ENCODE assay signal across 1 cellular context in the genomic region with DNA sequence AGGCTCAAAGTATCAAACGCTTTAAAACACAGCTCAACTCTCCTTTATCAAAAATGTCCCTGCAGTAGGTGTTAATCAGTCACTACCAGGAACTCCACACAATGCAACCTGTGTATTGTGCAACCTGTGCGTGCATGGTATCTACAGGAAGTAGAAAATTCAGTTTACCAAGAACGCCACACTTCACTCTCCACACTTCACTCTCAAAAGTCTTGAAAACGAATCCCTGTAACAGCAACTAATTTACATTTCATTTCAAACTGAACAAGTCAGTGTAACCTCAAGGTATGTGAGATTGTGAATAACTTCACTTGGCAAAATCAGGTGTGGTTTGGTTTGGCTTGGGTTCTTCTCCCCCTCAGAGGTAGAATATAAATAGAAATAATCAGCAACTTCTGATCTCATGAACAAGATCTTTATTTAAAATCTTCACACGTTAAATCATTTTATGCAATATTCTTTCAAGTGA.
TF ChIP-seq lines count a peak whose summit lies in the region.

No MANE protein-coding gene starts in this region.

TF ChIP-seq in K562, 482 proteins besides CTCF, POLR2A, EP300 and RAD21 (continued from another document and continues in another):
- TF ChIP-seq, protein P1, sequence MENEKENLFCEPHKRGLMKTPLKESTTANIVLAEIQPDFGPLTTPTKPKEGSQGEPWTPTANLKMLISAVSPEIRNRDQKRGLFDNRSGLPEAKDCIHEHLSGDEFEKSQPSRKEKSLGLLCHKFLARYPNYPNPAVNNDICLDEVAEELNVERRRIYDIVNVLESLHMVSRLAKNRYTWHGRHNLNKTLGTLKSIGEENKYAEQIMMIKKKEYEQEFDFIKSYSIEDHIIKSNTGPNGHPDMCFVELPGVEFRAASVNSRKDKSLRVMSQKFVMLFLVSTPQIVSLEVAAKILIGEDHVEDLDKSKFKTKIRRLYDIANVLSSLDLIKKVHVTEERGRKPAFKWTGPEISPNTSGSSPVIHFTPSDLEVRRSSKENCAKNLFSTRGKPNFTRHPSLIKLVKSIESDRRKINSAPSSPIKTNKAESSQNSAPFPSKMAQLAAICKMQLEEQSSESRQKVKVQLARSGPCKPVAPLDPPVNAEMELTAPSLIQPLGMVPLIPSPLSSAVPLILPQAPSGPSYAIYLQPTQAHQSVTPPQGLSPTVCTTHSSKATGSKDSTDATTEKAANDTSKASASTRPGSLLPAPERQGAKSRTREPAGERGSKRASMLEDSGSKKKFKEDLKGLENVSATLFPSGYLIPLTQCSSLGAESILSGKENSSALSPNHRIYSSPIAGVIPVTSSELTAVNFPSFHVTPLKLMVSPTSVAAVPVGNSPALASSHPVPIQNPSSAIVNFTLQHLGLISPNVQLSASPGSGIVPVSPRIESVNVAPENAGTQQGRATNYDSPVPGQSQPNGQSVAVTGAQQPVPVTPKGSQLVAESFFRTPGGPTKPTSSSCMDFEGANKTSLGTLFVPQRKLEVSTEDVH (IDR thresholded peaks at IDR 0.05; ENCODE audit: low read depth, partially characterized antibody) = no peak
- TF ChIP-seq LARP7 (IDR thresholded peaks at IDR 0.05) (no peak), CEBPB (tag; IDR thresholded peaks at IDR 0.05) (peak; percentile 98), BDP1 (IDR thresholded peaks at IDR 0.05; ENCODE audit: insufficient read depth, insufficient read length) (no peak), PTTG1 (tag; IDR thresholded peaks at IDR 0.05; ENCODE audit: low read depth) (no peak), CREB1 (IDR thresholded peaks at IDR 0.05) (no peak), CREB1 (CRISPR knock-in tag; IDR thresholded peaks at IDR 0.05) (no peak), CBFA2T2 (conservative IDR thresholded peaks at IDR 0.05) (peak; percentile 33; the same call in 1 of the 2 replicates), MCM2 (IDR thresholded peaks at IDR 0.05; ENCODE audit: low read depth) (no peak), ZNF785 (CRISPR knock-in tag; IDR thresholded peaks at IDR 0.05) (no peak), HEY1 (CRISPR knock-in tag; IDR thresholded peaks at IDR 0.05; ENCODE audit: borderline replicate concordance) (no peak), HNRNPK (IDR thresholded peaks at IDR 0.05; ENCODE audit: low read depth, low read length, poor library complexity, severe bottlenecking) (no peak), ZNF436 (CRISPR knock-in tag; IDR thresholded peaks at IDR 0.05) (no peak), CEBPG (CRISPR knock-in tag; IDR thresholded peaks at IDR 0.05) (peak; percentile 27; the same call in 1 of the 2 replicates), CEBPG (tag; conservative IDR thresholded peaks at IDR 0.05 in 1 of 2, IDR thresholded peaks at IDR 0.05 in 1 of 2) (peak; percentile 44 to 84), ZNF165 (CRISPR knock-in tag; IDR thresholded peaks at IDR 0.05; ENCODE audit: borderline replicate concordance) (no peak), TCF3 (CRISPR knock-in tag; IDR thresholded peaks at IDR 0.05) (peak; percentile 25; the same call in 1 of the 2 replicates), BRD9 (IDR thresholded peaks at IDR 0.05; ENCODE audit: low read depth, partially characterized antibody) (no peak), CHD1 (IDR thresholded peaks at IDR 0.05; ENCODE audit: low read length) (no peak), ZNF263 (CRISPR knock-in tag; IDR thresholded peaks at IDR 0.05; ENCODE audit: borderline replicate concordance) (no peak), RB1 (IDR thresholded peaks at IDR 0.05; ENCODE audit: low read depth) (no peak), MAFG (tag; conservative IDR thresholded peaks at IDR 0.05) (no peak)
- TF ChIP-seq, protein P2, sequence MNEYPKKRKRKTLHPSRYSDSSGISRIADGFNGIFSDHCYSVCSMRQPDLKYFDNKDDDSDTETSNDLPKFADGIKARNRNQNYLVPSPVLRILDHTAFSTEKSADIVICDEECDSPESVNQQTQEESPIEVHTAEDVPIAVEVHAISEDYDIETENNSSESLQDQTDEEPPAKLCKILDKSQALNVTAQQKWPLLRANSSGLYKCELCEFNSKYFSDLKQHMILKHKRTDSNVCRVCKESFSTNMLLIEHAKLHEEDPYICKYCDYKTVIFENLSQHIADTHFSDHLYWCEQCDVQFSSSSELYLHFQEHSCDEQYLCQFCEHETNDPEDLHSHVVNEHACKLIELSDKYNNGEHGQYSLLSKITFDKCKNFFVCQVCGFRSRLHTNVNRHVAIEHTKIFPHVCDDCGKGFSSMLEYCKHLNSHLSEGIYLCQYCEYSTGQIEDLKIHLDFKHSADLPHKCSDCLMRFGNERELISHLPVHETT (CRISPR knock-in tag; conservative IDR thresholded peaks at IDR 0.05 in 1 of 2, IDR thresholded peaks at IDR 0.05 in 1 of 2) = no peak
- TF ChIP-seq, protein P3, sequence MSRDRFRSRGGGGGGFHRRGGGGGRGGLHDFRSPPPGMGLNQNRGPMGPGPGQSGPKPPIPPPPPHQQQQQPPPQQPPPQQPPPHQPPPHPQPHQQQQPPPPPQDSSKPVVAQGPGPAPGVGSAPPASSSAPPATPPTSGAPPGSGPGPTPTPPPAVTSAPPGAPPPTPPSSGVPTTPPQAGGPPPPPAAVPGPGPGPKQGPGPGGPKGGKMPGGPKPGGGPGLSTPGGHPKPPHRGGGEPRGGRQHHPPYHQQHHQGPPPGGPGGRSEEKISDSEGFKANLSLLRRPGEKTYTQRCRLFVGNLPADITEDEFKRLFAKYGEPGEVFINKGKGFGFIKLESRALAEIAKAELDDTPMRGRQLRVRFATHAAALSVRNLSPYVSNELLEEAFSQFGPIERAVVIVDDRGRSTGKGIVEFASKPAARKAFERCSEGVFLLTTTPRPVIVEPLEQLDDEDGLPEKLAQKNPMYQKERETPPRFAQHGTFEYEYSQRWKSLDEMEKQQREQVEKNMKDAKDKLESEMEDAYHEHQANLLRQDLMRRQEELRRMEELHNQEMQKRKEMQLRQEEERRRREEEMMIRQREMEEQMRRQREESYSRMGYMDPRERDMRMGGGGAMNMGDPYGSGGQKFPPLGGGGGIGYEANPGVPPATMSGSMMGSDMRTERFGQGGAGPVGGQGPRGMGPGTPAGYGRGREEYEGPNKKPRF (IDR thresholded peaks at IDR 0.05; ENCODE audit: low read depth, low read length) = no peak
- TF ChIP-seq, protein P4, sequence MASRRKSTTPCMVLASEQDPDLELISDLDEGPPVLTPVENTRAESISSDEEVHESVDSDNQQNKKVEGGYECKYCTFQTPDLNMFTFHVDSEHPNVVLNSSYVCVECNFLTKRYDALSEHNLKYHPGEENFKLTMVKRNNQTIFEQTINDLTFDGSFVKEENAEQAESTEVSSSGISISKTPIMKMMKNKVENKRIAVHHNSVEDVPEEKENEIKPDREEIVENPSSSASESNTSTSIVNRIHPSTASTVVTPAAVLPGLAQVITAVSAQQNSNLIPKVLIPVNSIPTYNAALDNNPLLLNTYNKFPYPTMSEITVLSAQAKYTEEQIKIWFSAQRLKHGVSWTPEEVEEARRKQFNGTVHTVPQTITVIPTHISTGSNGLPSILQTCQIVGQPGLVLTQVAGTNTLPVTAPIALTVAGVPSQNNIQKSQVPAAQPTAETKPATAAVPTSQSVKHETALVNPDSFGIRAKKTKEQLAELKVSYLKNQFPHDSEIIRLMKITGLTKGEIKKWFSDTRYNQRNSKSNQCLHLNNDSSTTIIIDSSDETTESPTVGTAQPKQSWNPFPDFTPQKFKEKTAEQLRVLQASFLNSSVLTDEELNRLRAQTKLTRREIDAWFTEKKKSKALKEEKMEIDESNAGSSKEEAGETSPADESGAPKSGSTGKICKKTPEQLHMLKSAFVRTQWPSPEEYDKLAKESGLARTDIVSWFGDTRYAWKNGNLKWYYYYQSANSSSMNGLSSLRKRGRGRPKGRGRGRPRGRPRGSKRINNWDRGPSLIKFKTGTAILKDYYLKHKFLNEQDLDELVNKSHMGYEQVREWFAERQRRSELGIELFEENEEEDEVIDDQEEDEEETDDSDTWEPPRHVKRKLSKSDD (conservative IDR thresholded peaks at IDR 0.05; ENCODE audit: low read length) = no peak
- TF ChIP-seq, protein P5, sequence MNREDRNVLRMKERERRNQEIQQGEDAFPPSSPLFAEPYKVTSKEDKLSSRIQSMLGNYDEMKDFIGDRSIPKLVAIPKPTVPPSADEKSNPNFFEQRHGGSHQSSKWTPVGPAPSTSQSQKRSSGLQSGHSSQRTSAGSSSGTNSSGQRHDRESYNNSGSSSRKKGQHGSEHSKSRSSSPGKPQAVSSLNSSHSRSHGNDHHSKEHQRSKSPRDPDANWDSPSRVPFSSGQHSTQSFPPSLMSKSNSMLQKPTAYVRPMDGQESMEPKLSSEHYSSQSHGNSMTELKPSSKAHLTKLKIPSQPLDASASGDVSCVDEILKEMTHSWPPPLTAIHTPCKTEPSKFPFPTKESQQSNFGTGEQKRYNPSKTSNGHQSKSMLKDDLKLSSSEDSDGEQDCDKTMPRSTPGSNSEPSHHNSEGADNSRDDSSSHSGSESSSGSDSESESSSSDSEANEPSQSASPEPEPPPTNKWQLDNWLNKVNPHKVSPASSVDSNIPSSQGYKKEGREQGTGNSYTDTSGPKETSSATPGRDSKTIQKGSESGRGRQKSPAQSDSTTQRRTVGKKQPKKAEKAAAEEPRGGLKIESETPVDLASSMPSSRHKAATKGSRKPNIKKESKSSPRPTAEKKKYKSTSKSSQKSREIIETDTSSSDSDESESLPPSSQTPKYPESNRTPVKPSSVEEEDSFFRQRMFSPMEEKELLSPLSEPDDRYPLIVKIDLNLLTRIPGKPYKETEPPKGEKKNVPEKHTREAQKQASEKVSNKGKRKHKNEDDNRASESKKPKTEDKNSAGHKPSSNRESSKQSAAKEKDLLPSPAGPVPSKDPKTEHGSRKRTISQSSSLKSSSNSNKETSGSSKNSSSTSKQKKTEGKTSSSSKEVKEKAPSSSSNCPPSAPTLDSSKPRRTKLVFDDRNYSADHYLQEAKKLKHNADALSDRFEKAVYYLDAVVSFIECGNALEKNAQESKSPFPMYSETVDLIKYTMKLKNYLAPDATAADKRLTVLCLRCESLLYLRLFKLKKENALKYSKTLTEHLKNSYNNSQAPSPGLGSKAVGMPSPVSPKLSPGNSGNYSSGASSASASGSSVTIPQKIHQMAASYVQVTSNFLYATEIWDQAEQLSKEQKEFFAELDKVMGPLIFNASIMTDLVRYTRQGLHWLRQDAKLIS (CRISPR knock-in tag; IDR thresholded peaks at IDR 0.05) = no peak
- TF ChIP-seq, protein P6, sequence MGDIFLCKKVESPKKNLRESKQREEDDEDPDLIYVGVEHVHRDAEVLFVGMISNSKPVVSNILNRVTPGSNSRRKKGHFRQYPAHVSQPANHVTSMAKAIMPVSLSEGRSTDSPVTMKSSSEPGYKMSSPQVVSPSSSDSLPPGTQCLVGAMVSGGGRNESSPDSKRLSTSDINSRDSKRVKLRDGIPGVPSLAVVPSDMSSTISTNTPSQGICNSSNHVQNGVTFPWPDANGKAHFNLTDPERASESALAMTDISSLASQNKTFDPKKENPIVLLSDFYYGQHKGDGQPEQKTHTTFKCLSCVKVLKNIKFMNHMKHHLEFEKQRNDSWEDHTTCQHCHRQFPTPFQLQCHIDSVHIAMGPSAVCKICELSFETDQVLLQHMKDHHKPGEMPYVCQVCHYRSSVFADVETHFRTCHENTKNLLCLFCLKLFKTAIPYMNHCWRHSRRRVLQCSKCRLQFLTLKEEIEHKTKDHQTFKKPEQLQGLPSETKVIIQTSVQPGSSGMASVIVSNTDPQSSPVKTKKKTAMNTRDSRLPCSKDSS (IDR thresholded peaks at IDR 0.05; ENCODE audit: low read depth, partially characterized antibody) = no peak
- TF ChIP-seq, protein P7, sequence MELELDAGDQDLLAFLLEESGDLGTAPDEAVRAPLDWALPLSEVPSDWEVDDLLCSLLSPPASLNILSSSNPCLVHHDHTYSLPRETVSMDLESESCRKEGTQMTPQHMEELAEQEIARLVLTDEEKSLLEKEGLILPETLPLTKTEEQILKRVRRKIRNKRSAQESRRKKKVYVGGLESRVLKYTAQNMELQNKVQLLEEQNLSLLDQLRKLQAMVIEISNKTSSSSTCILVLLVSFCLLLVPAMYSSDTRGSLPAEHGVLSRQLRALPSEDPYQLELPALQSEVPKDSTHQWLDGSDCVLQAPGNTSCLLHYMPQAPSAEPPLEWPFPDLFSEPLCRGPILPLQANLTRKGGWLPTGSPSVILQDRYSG (tag; conservative IDR thresholded peaks at IDR 0.05; ENCODE audit: low read depth) = no peak
